Comparison of ENCODE assay signal across 29 cellular contexts in genomic region chr20:33868042-33868441, GRCh38. TPM values are rescaled to one million over a fixed set of nuclear protein-coding genes. Genes with fewer than 3 reads are reported as not detected.
DNase-seq lines count a peak whose midpoint lies in the region; ATAC-seq, FAIRE-seq and TF ChIP-seq lines count a peak whose summit lies in the region.
"Had no signal": no experiment of that assay in that cellular context is flagged by ENCODE, and none has a peak within 500 bp of the region (broad histone marks: within the 10 kb centered on the region; RNA-seq: fewer than 3 reads in every experiment).

No MANE protein-coding gene starts in this region.

- H3K9ac ChIP-seq in mammary epithelial cell (ENCODE audit: insufficient read depth, low read length) (no peak overlapping the region), kidney (ENCODE audit: low read length in 2 of 2) (no peak overlapping the region), GM23248 (no peak overlapping the region)
- H3K9ac ChIP-seq: BLaER1 had no signal

- no peaks in the 10 kb centered on the region for H3K79me2 ChIP-seq in mammary epithelial cell (ENCODE audit: insufficient read depth, low read length)
- H3K79me2 ChIP-seq in GM23248 (ENCODE audit: insufficient read depth), result no peaks in the 10 kb centered on the region

- H3K4me3 ChIP-seq in mammary epithelial cell (replicated peaks in 1 of 3; ENCODE audit: insufficient read depth in 1 of 3, low read depth in 2 of 3, low read length in 3 of 3), result no peak overlapping the region
- H3K4me3 ChIP-seq in kidney (ENCODE audit: low read length in 2 of 2), result no peak overlapping the region
- no peak overlapping the region for H3K4me3 ChIP-seq in GM23248
- H3K4me3 ChIP-seq: BLaER1, GM12878 had no signal

- H4K20me1 ChIP-seq in mammary epithelial cell (ENCODE audit: insufficient read depth, low read length) (no peaks in the 10 kb centered on the region), GM23248 (ENCODE audit: insufficient read depth) (no peaks in the 10 kb centered on the region)
- H4K20me1 ChIP-seq: BLaER1 had no signal

- H3K4me2 ChIP-seq in mammary epithelial cell (ENCODE audit: insufficient read depth, low read depth, low read length), result no peak overlapping the region
- H3K4me2 ChIP-seq in GM23248 (ENCODE audit: unreplicated experiment), result no peak overlapping the region
- H3K4me2 ChIP-seq: BLaER1 had no signal

- intact Hi-C loops in MCF 10A (cut with micrococcal nuclease) (loop anchor here (5.0 kb wide), 1 partner anchor 39 kb away; no protein-coding TSS in a partner anchor), mammary epithelial cell (cut with micrococcal nuclease) (no loop called here), kidney (cut with DNase I) (loop anchor here (10.0 kb wide), 1 partner anchor 207 kb away; no protein-coding TSS in a partner anchor)

- H3K36me3 Mint-ChIP-seq in MCF 10A (ENCODE audit: insufficient read depth, unreplicated experiment) (no peaks in the 10 kb centered on the region), T-helper 17 cell (ENCODE audit: low read depth) (peaks cover 4% of the 10 kb centered on the region)
- H3K36me3 Mint-ChIP-seq: CD14-positive monocyte; CD4-positive, alpha-beta memory T cell; CD4-positive, CD25-positive, alpha-beta regulatory T cell; CD8-positive, alpha-beta memory T cell had no signal

- H2AFZ ChIP-seq in mammary epithelial cell (ENCODE audit: low read depth, low read length) (no peak overlapping the region), GM23248 (no peak overlapping the region)

- peak overlapping the region; percentile 6 for H3K27ac Mint-ChIP-seq in MCF 10A (ENCODE audit: low read depth, unreplicated experiment)
- H3K27ac Mint-ChIP-seq in T-helper 17 cell, result peak overlapping the region; percentile 45
- H3K27ac Mint-ChIP-seq: CD4-positive, CD25-positive, alpha-beta regulatory T cell; CD8-positive, alpha-beta memory T cell had no signal

- H3K36me3 ChIP-seq in mammary epithelial cell (ENCODE audit: insufficient read depth, low read length), result no peaks in the 10 kb centered on the region
- no peaks in the 10 kb centered on the region for H3K36me3 ChIP-seq in kidney (ENCODE audit: control insufficient read depth in 1 of 2, insufficient read depth in 2 of 2, low read length in 2 of 2)
- H3K36me3 ChIP-seq in GM23248 (ENCODE audit: low read depth), result no peaks in the 10 kb centered on the region
- H3K36me3 ChIP-seq: BE2C, BLaER1 had no signal

- FAIRE-seq in HTR-8/SVneo (lab: Jason Lieb, UNC) (peak; percentile 42), kidney (lab: Jason Lieb, UNC) (no peak)
- FAIRE-seq: A204.1, GM12878, GM12892, GM18507 had no signal

- no peak for DNase-seq in MCF 10A (ENCODE audit: unreplicated experiment)
- DNase-seq in mammary epithelial cell, result no peak
- no peak for DNase-seq in HTR-8/SVneo (ENCODE audit: insufficient read length, low spot score)
- DNase-seq in T-helper 17 cell, result no peak
- DNase-seq in kidney, result peak; percentile 10
- no peak for DNase-seq in stimulated activated CD4-positive, alpha-beta T cell treated with anti-CD3 and anti-CD28 coated beads, Interleukin-15, amount 100 ng/mL, for 24 hours
- no peak for DNase-seq in LoVo (ENCODE audit: low spot score)
- DNase-seq in GM23248, result no peak
- DNase-seq: 8988T; ACHN; BE2C; C1 segment of cervical spinal cord; CD4-positive, alpha-beta memory T cell; CD4-positive, CD25-positive, alpha-beta regulatory T cell; CD8-positive, alpha-beta memory T cell; COR-L47; DMS 273 treated with DMSO at 0.1 percent for 48 hours; DMS153; DMS53; DMS79; DND-41; EL; GDM1 had no signal

- in situ Hi-C loops in mammary epithelial cell (cut with MboI; ENCODE audit: low sequenced_read_pairs in 2 of 2) (no loop called here), GM23248 (cut with MboI) (loop anchor here (10.0 kb wide), 1 partner anchor 207 kb away; no protein-coding TSS in a partner anchor)

- H3K27ac ChIP-seq in mammary epithelial cell (ENCODE audit: insufficient read depth, low read depth, low read length) (no peak overlapping the region), kidney (ENCODE audit: low read depth in 2 of 2, low read length in 2 of 2) (no peak overlapping the region), GM23248 (no peak overlapping the region)
- H3K27ac ChIP-seq: BLaER1 had no signal

- POLR2A ChIA-PET in MCF 10A (lab: Yijun Ruan, JAX), result interaction anchor here (0.7 kb wide), 1 partner anchor 35 kb away, joined by 3 read pairs; no protein-coding TSS in a partner anchor

- H3F3A ChIP-seq in GM23248 (ENCODE audit: insufficient read depth), result no peaks in the 10 kb centered on the region

- dilution Hi-C loops in mammary epithelial cell (cut with HindIII; ENCODE audit: low sequenced_read_pairs), result loop anchor here (5.0 kb wide), 1 partner anchor 79 kb away; no protein-coding TSS in a partner anchor

- H3K9me3 Mint-ChIP-seq in MCF 10A (ENCODE audit: unreplicated experiment), result no peaks in the 10 kb centered on the region
- H3K9me3 Mint-ChIP-seq: CD14-positive monocyte; CD4-positive, alpha-beta memory T cell; CD8-positive, alpha-beta memory T cell had no signal

- H3K27me3 Mint-ChIP-seq in MCF 10A (ENCODE audit: insufficient read depth, unreplicated experiment) (peaks cover 51% of the 10 kb centered on the region), T-helper 17 cell (peaks cover 5% of the 10 kb centered on the region)
- H3K27me3 Mint-ChIP-seq: CD4-positive, CD25-positive, alpha-beta regulatory T cell had no signal

- H3K4me1 Mint-ChIP-seq in MCF 10A (ENCODE audit: insufficient read depth, unreplicated experiment), result no peaks in the 10 kb centered on the region
- peaks cover 6% of the 10 kb centered on the region for H3K4me1 Mint-ChIP-seq in T-helper 17 cell
- H3K4me1 Mint-ChIP-seq: CD14-positive monocyte; CD4-positive, alpha-beta memory T cell; CD8-positive, alpha-beta memory T cell had no signal

- BruUV-seq in MCF 10A (replicated peaks; lab: Mats Ljungman, UMichigan) (no TSS peak), mammary epithelial cell (replicated peaks; lab: Mats Ljungman, UMichigan) (no TSS peak)

- CTCF ChIA-PET in MCF 10A (lab: Yijun Ruan, JAX), result interaction anchor here (0.5 to 0.6 kb wide), 2 partner anchors 148 to 416 kb away, joined by 3 read pairs; no protein-coding TSS in a partner anchor
- CTCF ChIA-PET in mammary epithelial cell (lab: Charles Lee; ENCODE audit: low non-redundant PET), result no interaction called here

- WGBS in mammary epithelial cell (ENCODE audit: low coverage, missing lambda C conversion rate), result 60% methylated on average over 6 of the region's 7 CpGs
- WGBS in GM23248 (ENCODE audit: low coverage in 1 of 2, low lambda C conversion rate in 2 of 2, missing lambda C conversion rate in 2 of 2), 2 experiments, result 66 to 74% methylated on average over 7 of the region's 7 CpGs

- H3K4me1 ChIP-seq in mammary epithelial cell (ENCODE audit: insufficient read depth, low read length) (no peaks in the 10 kb centered on the region), kidney (ENCODE audit: control insufficient read depth in 1 of 2, insufficient read depth in 1 of 2, low read depth in 1 of 2, low read length in 2 of 2) (no peaks in the 10 kb centered on the region), GM23248 (ENCODE audit: insufficient read depth) (no peaks in the 10 kb centered on the region)

- H3K4me3 Mint-ChIP-seq in MCF 10A (ENCODE audit: unreplicated experiment), result no peak overlapping the region
- no peak overlapping the region for H3K4me3 Mint-ChIP-seq in T-helper 17 cell
- H3K4me3 Mint-ChIP-seq: CD14-positive monocyte; CD4-positive, alpha-beta memory T cell; CD4-positive, CD25-positive, alpha-beta regulatory T cell; CD8-positive, alpha-beta memory T cell had no signal

- H3K9me2 ChIP-seq in GM23248 (ENCODE audit: insufficient read depth), result no peaks in the 10 kb centered on the region

- no peak for TF ChIP-seq CTCF in MCF 10A (IDR thresholded peaks at IDR 0.05; ENCODE audit: unreplicated experiment)
- TF ChIP-seq CTCF in mammary epithelial cell (conservative IDR thresholded peaks at IDR 0.05 in 1 of 2, IDR thresholded peaks at IDR 0.05 in 1 of 2; ENCODE audit: extremely low read depth in 1 of 2, insufficient read depth in 1 of 2, low read depth in 1 of 2, low read length in 2 of 2), result no peak
- TF ChIP-seq CTCF in kidney (IDR thresholded peaks at IDR 0.05; ENCODE audit: borderline replicate concordance, extremely low read depth, insufficient read depth), result no peak

- ATAC-seq in T-helper 17 cell, result no peak
- ATAC-seq: GM12878 had no signal

- H3K9me3 ChIP-seq in mammary epithelial cell (replicated peaks; ENCODE audit: insufficient read depth, low read length), result no peaks in the 10 kb centered on the region
- H3K9me3 ChIP-seq in T-helper 17 cell (ENCODE audit: control insufficient read depth, low read length, poor library complexity, severe bottlenecking), result no peaks in the 10 kb centered on the region
- H3K9me3 ChIP-seq in kidney (ENCODE audit: control insufficient read depth in 1 of 2, low read length in 2 of 2), result no peaks in the 10 kb centered on the region
- H3K9me3 ChIP-seq in GM23248 (ENCODE audit: low read depth), result no peaks in the 10 kb centered on the region
- H3K9me3 ChIP-seq: BE2C, BLaER1 had no signal

- H3K27me3 ChIP-seq in mammary epithelial cell (ENCODE audit: insufficient read depth, low read length) (no peaks in the 10 kb centered on the region), GM23248 (replicated peaks; ENCODE audit: insufficient read depth) (no peaks in the 10 kb centered on the region)
- H3K27me3 ChIP-seq: BE2C, BLaER1 had no signal

RNA-seq across cellular contexts. Expression of gene CHMP4B, which starts 56.9 kb away (rescaled TPM):
- total RNA-seq in MCF 10A (2022) (77.6 and 95.2 TPM in 2 replicates), mammary epithelial cell (10 to 100 TPM; 24.2 to 72.4 TPM), T-helper 17 cell (10 to 100 TPM; 48.6 to 50.6 TPM), kidney (104 TPM)
- polyA plus RNA-seq in mammary epithelial cell (37.7 TPM), kidney (ENCODE audit: insufficient read depth, low read depth, low replicate concordance) (137 TPM), GM23248 (2016; fragmentation: Nextera tagmentation; extraction: Ambion mirVana) (4.7 and 5.5 TPM in 2 replicates)
- 31.3 TPM for polyA minus RNA-seq in mammary epithelial cell
- total RNA-seq in GM23248 (2014; rRNA removed; shearing (Covaris generic)), result 35.3 and 48.2 TPM in 2 replicates
